ENCODE assay signal across 8 cellular contexts in genomic region chr1:169894424-169895145, GRCh38. TPM values are rescaled to one million over a fixed set of nuclear protein-coding genes. Genes with fewer than 3 reads are reported as not detected.
DNase-seq lines count a peak whose midpoint lies in the region; ATAC-seq and TF ChIP-seq lines count a peak whose summit lies in the region.

No MANE protein-coding gene starts in this region.

- peaks cover 26% of the 10 kb centered on the region for H3K4me1 ChIP-seq in Karpas-422 (ENCODE audit: low read length)

- peak overlapping the region; percentile 88 for H3K4me2 ChIP-seq in Karpas-422 (ENCODE audit: low read depth, low read length, poor library complexity, severe bottlenecking)

- H4K20me1 ChIP-seq in Karpas-422 (ENCODE audit: insufficient read depth, low read depth, low read length): no peaks in the 10 kb centered on the region

- H3K27me3 ChIP-seq in Karpas-422 (ENCODE audit: low read length): no peaks in the 10 kb centered on the region

- peak overlapping the region; percentile 100 for H3K27ac Mint-ChIP-seq in natural killer cell

- H3K4me3 Mint-ChIP-seq in natural killer cell: peak overlapping the region; percentile 94

- intact Hi-C loops in natural killer cell (cut with micrococcal nuclease): loop anchor here (1.0 to 5.0 kb wide), 6 partner anchors 180 to 1958 kb away; partner anchors contain the start of genes DCAF6, GORAB, KIFAP3 and METTL13

- peaks cover 8 to 12% of the 10 kb centered on the region in 2 donors for H3K27me3 Mint-ChIP-seq in natural killer cell (ENCODE audit: low read depth in 2 of 2)

- peaks cover 42 to 45% of the 10 kb centered on the region in 2 donors for H3K4me1 Mint-ChIP-seq in natural killer cell

- H3K9me2 ChIP-seq in Karpas-422 (replicated peaks; ENCODE audit: insufficient read depth, low read length): no peaks in the 10 kb centered on the region; the same call in 1 of the 2 replicates

- ATAC-seq in natural killer cell (no peak), HG03432 (IDR thresholded peaks at IDR 0.05; ENCODE audit: unreplicated experiment) (no peak)

- H3K36me3 ChIP-seq in Karpas-422 (ENCODE audit: insufficient read depth, low read length): no peaks in the 10 kb centered on the region

- TF ChIP-seq CTCF in C4-2B (conservative IDR thresholded peaks at IDR 0.05): no peak
- TF ChIP-seq CTCF in natural killer cell (IDR thresholded peaks at IDR 0.05): no peak

- DNase-seq in Karpas-422 (no peak), caudate nucleus (lab: John Stamatoyannopoulos, UW) (peak in 3 of 61 donors; percentile 4 to 59 (median 23)), natural killer cell (no peak), T-helper 9 cell (no peak), germinal center (ENCODE audit: low spot score) (no peak)
- DNase-seq in effector CD8-positive, alpha-beta T cell (lab: John Stamatoyannopoulos, UW): no peak

- no peaks in the 10 kb centered on the region for H3K9me3 Mint-ChIP-seq in natural killer cell

- H3K79me2 ChIP-seq in Karpas-422 (ENCODE audit: low read length): peaks cover 37% of the 10 kb centered on the region

- no peaks in the 10 kb centered on the region for H3K9me3 ChIP-seq in Karpas-422 (ENCODE audit: low read length)

- peak overlapping the region; percentile 51; the same call in 1 of the 2 replicates for H2AFZ ChIP-seq in Karpas-422 (ENCODE audit: low read length)

- H3K27ac ChIP-seq in C4-2B: peak overlapping the region; percentile 99
- H3K27ac ChIP-seq in Karpas-422 (ENCODE audit: low read length): peak overlapping the region; percentile 86; the same call in 1 of the 2 replicates
- H3K27ac ChIP-seq in caudate nucleus (ENCODE audit: low read depth, low read length): peak overlapping the region; percentile 70

- H3K36me3 Mint-ChIP-seq in natural killer cell: no peaks in the 10 kb centered on the region

- H3K4me3 ChIP-seq in Karpas-422 (ENCODE audit: low read length): peak overlapping the region; percentile 78

- peak overlapping the region; percentile 91 for H3K9ac ChIP-seq in Karpas-422 (ENCODE audit: low read length)

RNA-seq across cellular contexts. Expression of gene SCYL3, which starts 0.9 kb away (rescaled TPM):
- 9.4 and 10.2 TPM in 2 replicates for total RNA-seq in Karpas-422 (2014; rRNA removed; shearing (Covaris generic); ENCODE audit: low replicate concordance)
- total RNA-seq in natural killer cell: 10 to 100 TPM in 1 of 3 donors, 1 to 10 TPM in 2; 6.0 to 12.3 (median 7.0) TPM
